Comparison of ENCODE assay signal across 10 cellular contexts in the genomic region with DNA sequence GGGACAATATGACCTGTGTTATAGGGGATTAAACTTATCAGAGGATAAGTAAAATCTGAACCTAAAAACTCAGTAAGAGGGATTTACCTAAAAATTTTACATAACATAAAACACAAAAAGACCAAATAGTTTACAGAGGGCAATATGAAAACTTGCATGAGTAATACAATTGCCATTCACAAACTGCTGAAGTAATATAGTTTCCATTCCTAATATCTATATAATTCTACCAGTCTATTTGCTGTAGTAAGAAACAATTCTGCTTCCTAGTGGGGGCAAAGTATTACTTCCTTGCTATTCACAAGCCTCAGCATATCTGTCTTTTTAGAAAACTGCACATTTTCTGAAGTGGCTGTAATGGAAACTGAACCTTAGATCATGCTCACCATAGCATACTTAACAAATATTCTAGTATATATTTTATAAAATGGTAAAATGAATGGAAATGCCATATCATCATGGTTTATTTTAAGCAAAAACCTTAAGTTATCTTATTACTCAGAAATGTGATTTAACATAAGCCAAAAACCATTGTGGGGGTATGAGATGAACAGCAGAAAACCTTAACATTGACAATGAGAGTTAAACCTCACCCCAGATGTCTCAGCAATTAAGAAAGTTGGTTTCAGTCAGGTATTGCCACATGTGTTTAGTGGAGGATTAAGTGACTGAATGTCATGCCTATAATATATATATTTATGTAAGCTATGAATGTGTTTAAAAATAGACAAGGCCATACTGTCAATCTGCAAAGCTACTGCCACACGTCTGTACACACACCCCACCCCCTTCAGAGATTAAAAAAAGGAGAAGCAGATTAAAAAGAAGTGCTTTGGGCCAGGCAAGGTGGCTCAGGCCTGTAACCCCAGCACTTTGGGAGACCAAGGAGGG.
DNase-seq lines count a peak whose midpoint lies in the region; ATAC-seq and FAIRE-seq lines count a peak whose summit lies in the region.
"Had no signal": no experiment of that assay in that cellular context is flagged by ENCODE, and none has a peak within 500 bp of the region (broad histone marks: within the 10 kb centered on the region; RNA-seq: fewer than 3 reads in every experiment).

No MANE protein-coding gene starts in this region.

- H3K36me3 Mint-ChIP-seq in activated naive CD4-positive, alpha-beta T cell treated with anti-CD3 and anti-CD28 coated beads, Interleukin-2, amount 50 U/mL, for 72 hours = peaks cover 6 to 9% of the 10 kb centered on the region in 2 donors
- peaks cover 21% of the 10 kb centered on the region for H3K36me3 Mint-ChIP-seq in stimulated activated naive CD8-positive, alpha-beta T cell treated with anti-CD3 and anti-CD28 coated beads, Interleukin-15, Interleukin-2, amounts not matched to agents 100 ng/mL and 50 ng/mL, for 24 hours (ENCODE audit: low read depth)

- H3K27me3 Mint-ChIP-seq in stimulated activated naive CD8-positive, alpha-beta T cell treated with anti-CD3 and anti-CD28 coated beads, Interleukin-15, Interleukin-2, amounts not matched to agents 100 ng/mL and 50 ng/mL, for 24 hours = no peaks in the 10 kb centered on the region

- FAIRE-seq in small intestine (lab: Jason Lieb, UNC) = no peak

- 45 to 58% (median 52%) methylated on average over 1 of the region's 1 CpG for WGBS in small intestine, 3 donors

- H3K4me3 ChIP-seq in small intestine (ENCODE audit: low read depth in 1 of 2, low read length in 2 of 2) = no peak overlapping the region
- H3K4me3 ChIP-seq: BLaER1 treated with 17β-estradiol and CSF1 and Interleukin-3, amounts not matched to agents 10 nM and 100 nM had no signal

- peak; percentile 68 to 85 for ATAC-seq in activated naive CD4-positive, alpha-beta T cell treated with anti-CD3 and anti-CD28 coated beads, Interleukin-2, amount 50 U/mL, for 72 hours
- ATAC-seq in HG02798 (IDR thresholded peaks at IDR 0.05; ENCODE audit: poor library complexity, unreplicated experiment) = peak; percentile 64

- no peak overlapping the region for H3K27ac ChIP-seq in small intestine (ENCODE audit: low read depth in 1 of 2, low read length in 1 of 2)
- H3K27ac ChIP-seq: BLaER1 treated with 17β-estradiol and CSF1 and Interleukin-3, amounts not matched to agents 10 nM and 100 nM had no signal

- no peaks in the 10 kb centered on the region for H3K9me3 Mint-ChIP-seq in activated naive CD4-positive, alpha-beta T cell treated with anti-CD3 and anti-CD28 coated beads, Interleukin-2, amount 50 U/mL, for 72 hours
- H3K9me3 Mint-ChIP-seq in stimulated activated naive CD8-positive, alpha-beta T cell treated with anti-CD3 and anti-CD28 coated beads, Interleukin-15, Interleukin-2, amounts not matched to agents 100 ng/mL and 50 ng/mL, for 24 hours = no peaks in the 10 kb centered on the region

- H3K27me3 ChIP-seq in small intestine (ENCODE audit: control insufficient read depth in 2 of 2, insufficient read depth in 2 of 2, low read length in 2 of 2) = no peaks in the 10 kb centered on the region
- H3K27me3 ChIP-seq: BLaER1 treated with 17β-estradiol and CSF1 and Interleukin-3, amounts not matched to agents 10 nM and 100 nM had no signal

- no peak overlapping the region for H3K4me3 Mint-ChIP-seq in stimulated activated naive CD8-positive, alpha-beta T cell treated with anti-CD3 and anti-CD28 coated beads, Interleukin-15, Interleukin-2, amounts not matched to agents 100 ng/mL and 50 ng/mL, for 24 hours

- H3K4me1 ChIP-seq in small intestine (ENCODE audit: control insufficient read depth in 2 of 2, insufficient read depth in 1 of 2, low read depth in 1 of 2, low read length in 1 of 2) = peaks cover 0 to 3% of the 10 kb centered on the region in 2 donors

- DNase-seq in activated naive CD4-positive, alpha-beta T cell treated with anti-CD3 and anti-CD28 coated beads, Interleukin-2, amount 50 U/mL, for 72 hours (ENCODE audit: low spot score in 2 of 2) = no peak
- DNase-seq in activated naive CD4-positive, alpha-beta T cell (lab: John Stamatoyannopoulos, UW) = no peak
- peak; percentile 6 for DNase-seq in NOMO-1 treated with dmso at 0.1 percent for 144 hours (lab: John Stamatoyannopoulos, UW; ENCODE audit: unreplicated experiment)
- no peak for DNase-seq in small intestine
- no peak for DNase-seq in NCI-H1048 (lab: John Stamatoyannopoulos, UW)
- no peak for DNase-seq in HK-2 (ENCODE audit: unreplicated experiment)
- DNase-seq: SIG-M5 had no signal

- H3K27ac Mint-ChIP-seq in activated naive CD4-positive, alpha-beta T cell treated with anti-CD3 and anti-CD28 coated beads, Interleukin-2, amount 50 U/mL, for 72 hours = peak overlapping the region in 1 of 2 donors; percentile 84
- H3K27ac Mint-ChIP-seq in stimulated activated naive CD8-positive, alpha-beta T cell treated with anti-CD3 and anti-CD28 coated beads, Interleukin-15, Interleukin-2, amounts not matched to agents 100 ng/mL and 50 ng/mL, for 24 hours = peak overlapping the region; percentile 70

- no peaks in the 10 kb centered on the region for H3K36me3 ChIP-seq in small intestine (ENCODE audit: control insufficient read depth in 2 of 2, insufficient read depth in 2 of 2, low read length in 2 of 2)

- H3K4me1 Mint-ChIP-seq in stimulated activated naive CD8-positive, alpha-beta T cell treated with anti-CD3 and anti-CD28 coated beads, Interleukin-15, Interleukin-2, amounts not matched to agents 100 ng/mL and 50 ng/mL, for 24 hours (ENCODE audit: low read depth) = peaks cover 36% of the 10 kb centered on the region

- no peaks in the 10 kb centered on the region for H3K9me3 ChIP-seq in small intestine (ENCODE audit: control insufficient read depth, low read depth)
- H3K9me3 ChIP-seq: BLaER1 treated with 17β-estradiol and CSF1 and Interleukin-3, amounts not matched to agents 10 nM and 100 nM had no signal
